ENCODE assay signal across 35 cellular contexts in genomic region chr14:24866067-24866466, GRCh38.
"Had no signal": no experiment of that assay in that cellular context is flagged by ENCODE, and none has a peak within 500 bp of the region (broad histone marks: within the 10 kb centered on the region; RNA-seq: fewer than 3 reads in every experiment).

No MANE protein-coding gene starts in this region.

- H3K4me3 ChIP-seq: MG63 had no signal

- H3K9me3 ChIP-seq: MG63 had no signal

- H3K36me3 ChIP-seq: MG63 had no signal

- H3K27me3 ChIP-seq: MG63 had no signal

- DNase-seq: Karpas-422, Kasumi-1, MG63, MM.1S, MV-4-11, NCI-H1048, NCI-H1092, NCI-H1092 treated with DMSO at 0.1 percent for 48 hours, NCI-H1105, NCI-H1105 treated with DMSO at 0.1 percent for 48 hours, NCI-H1417, NCI-H1417 treated with DMSO at 0.1 percent for 48 hours, NCI-H1436, NCI-H1436 treated with DMSO at 0.1 percent for 48 hours, NCI-H146, NCI-H1694, NCI-H1694 treated with DMSO at 0.1 percent for 48 hours, NCI-H187, NCI-H187 treated with DMSO at 0.1 percent for 48 hours, NCI-H1930, NCI-H2029, NCI-H2029 treated with DMSO at 0.1 percent for 48 hours, NCI-H2081, NCI-H2081 treated with DMSO at 0.1 percent for 48 hours, NCI-H2107, NCI-H2171, NCI-H2171 treated with DMSO at 0.1 percent for 48 hours, NCI-H2227 treated with DMSO at 0.1 percent for 48 hours, NCI-H226, NCI-H345, NCI-H446, NCI-H446 treated with DMSO at 0.1 percent for 48 hours, NCI-H510A, NCI-H510A treated with DMSO at 0.1 percent for 48 hours, NCI-H524 had no signal
